ENCODE assay signal across 1 cellular context in genomic region chr16:27322858-27323780, GRCh38.
A peak's percentile ranks its signal among the peaks of the same experiment; 100 is the strongest.
TF ChIP-seq lines count a peak whose summit lies in the region.

No MANE protein-coding gene starts in this region.

TF ChIP-seq in HepG2, 621 proteins besides CTCF, POLR2A, EP300 and RAD21 (continued from another document and continues in another):
- TF ChIP-seq AHDC1 (CRISPR knock-in tag; IDR thresholded peaks at IDR 0.05; ENCODE audit: borderline replicate concordance) = 0 out of 2 replicates have a peak, but pooled peaks have one; percentile 66
- TF ChIP-seq TSC22D2 (CRISPR knock-in tag; IDR thresholded peaks at IDR 0.05; ENCODE audit: borderline replicate concordance) = no peak
- peak; percentile 45; the same call in 1 of the 2 replicates for TF ChIP-seq CREM (IDR thresholded peaks at IDR 0.05)
- no peak for TF ChIP-seq CREM (CRISPR knock-in tag; IDR thresholded peaks at IDR 0.05)
- no peak for TF ChIP-seq PHF20 (CRISPR knock-in tag; IDR thresholded peaks at IDR 0.05)
- TF ChIP-seq ZNF776 (CRISPR knock-in tag; IDR thresholded peaks at IDR 0.05) = no peak
- no peak for TF ChIP-seq PAX8 (CRISPR knock-in tag; IDR thresholded peaks at IDR 0.05; ENCODE audit: borderline replicate concordance)
- peak; percentile 12; the same call in 1 of the 2 replicates for TF ChIP-seq HOMEZ (CRISPR knock-in tag; IDR thresholded peaks at IDR 0.05; ENCODE audit: low read depth)
- no peak for TF ChIP-seq E2F2 (CRISPR knock-in tag; IDR thresholded peaks at IDR 0.05; ENCODE audit: borderline replicate concordance)
- no peak for TF ChIP-seq ZNF354B (CRISPR knock-in tag; IDR thresholded peaks at IDR 0.05)
- TF ChIP-seq KLF9 (CRISPR knock-in tag; IDR thresholded peaks at IDR 0.05; ENCODE audit: low read depth) = no peak
- 0 out of 2 replicates have a peak, but pooled peaks have one; percentile 32 for TF ChIP-seq ZNF850 (CRISPR knock-in tag; conservative IDR thresholded peaks at IDR 0.05)
- TF ChIP-seq GLI4 (CRISPR knock-in tag; IDR thresholded peaks at IDR 0.05; ENCODE audit: borderline replicate concordance) = no peak
- TF ChIP-seq ISX (CRISPR knock-in tag; conservative IDR thresholded peaks at IDR 0.05) = no peak
- no peak; the same call in 1 of the 2 replicates for TF ChIP-seq DRAP1 (CRISPR knock-in tag; IDR thresholded peaks at IDR 0.05)
- TF ChIP-seq PRDM15 (CRISPR knock-in tag; IDR thresholded peaks at IDR 0.05) = peak; percentile 82
- TF ChIP-seq SNAPC4 (CRISPR knock-in tag; IDR thresholded peaks at IDR 0.05) = 0 out of 2 replicates have a peak, but pooled peaks have one; percentile 53
- TF ChIP-seq ZKSCAN5 (CRISPR knock-in tag; IDR thresholded peaks at IDR 0.05) = no peak
- TF ChIP-seq SOX6 (IDR thresholded peaks at IDR 0.05) = no peak
- TF ChIP-seq SOX6 (CRISPR knock-in tag; IDR thresholded peaks at IDR 0.05) = peak; percentile 84
- TF ChIP-seq ARID3A (IDR thresholded peaks at IDR 0.05; ENCODE audit: low read depth, low read length) = peak; percentile 45; the same call in 1 of the 2 replicates
- no peak for TF ChIP-seq ZNF512 (CRISPR knock-in tag; IDR thresholded peaks at IDR 0.05)
- TF ChIP-seq ZBTB44 (CRISPR knock-in tag; IDR thresholded peaks at IDR 0.05) = no peak
- 0 out of 2 replicates have a peak, but pooled peaks have one; percentile 23 for TF ChIP-seq FOXM1 (CRISPR knock-in tag; IDR thresholded peaks at IDR 0.05)
- TF ChIP-seq ZNF263 (CRISPR knock-in tag; IDR thresholded peaks at IDR 0.05) = 0 out of 2 replicates have a peak, but pooled peaks have one; percentile 47
- TF ChIP-seq MXI1 (IDR thresholded peaks at IDR 0.05; ENCODE audit: borderline replicate concordance, low read depth, low read length) = 0 out of 3 replicates have a peak, but pooled peaks have one; percentile 24
- no peak; the same call in 1 of the 2 replicates for TF ChIP-seq LBX2 (CRISPR knock-in tag; IDR thresholded peaks at IDR 0.05; ENCODE audit: borderline replicate concordance)
- TF ChIP-seq ZNF576 (CRISPR knock-in tag; IDR thresholded peaks at IDR 0.05) = no peak
- peak; percentile 36; the same call in 1 of the 2 replicates for TF ChIP-seq NCOA2 (CRISPR knock-in tag; IDR thresholded peaks at IDR 0.05)
- no peak for TF ChIP-seq ZNF569 (CRISPR knock-in tag; IDR thresholded peaks at IDR 0.05; ENCODE audit: borderline replicate concordance)
